ENCODE assay signal across 1 cellular context in genomic region chr7:90580051-90580450, GRCh38.
TF ChIP-seq lines count a peak whose summit lies in the region.

No MANE protein-coding gene starts in this region.

TF ChIP-seq in IMR-90, 13 proteins besides CTCF, POLR2A, EP300 and RAD21:
- TF ChIP-seq CHD1 (IDR thresholded peaks at IDR 0.05; ENCODE audit: low read depth, low read length) (no peak), MAZ (IDR thresholded peaks at IDR 0.05; ENCODE audit: borderline replicate concordance, low read depth, low read length) (no peak), MAFK (IDR thresholded peaks at IDR 0.05; ENCODE audit: low read depth, low read length) (no peak), RCOR1 (IDR thresholded peaks at IDR 0.05; ENCODE audit: insufficient replicate concordance, low read length) (no peak), RFX5 (IDR thresholded peaks at IDR 0.05; ENCODE audit: low read depth, low read length) (no peak)
